Comparison of ENCODE assay signal across 17 cellular contexts in genomic region chr13:49052801-49053200, GRCh38.
DNase-seq lines count a peak whose midpoint lies in the region; ATAC-seq, FAIRE-seq and TF ChIP-seq lines count a peak whose summit lies in the region.
"Had no signal": no experiment of that assay in that cellular context is flagged by ENCODE, and none has a peak within 500 bp of the region (broad histone marks: within the 10 kb centered on the region; RNA-seq: fewer than 3 reads in every experiment).

No MANE protein-coding gene starts in this region.

- peaks cover 16% of the 10 kb centered on the region for H3K4me1 ChIP-seq in foreskin keratinocyte
- H3K4me1 ChIP-seq: Caco-2 had no signal

- H3K27ac Mint-ChIP-seq in endothelial cell (ENCODE audit: unreplicated experiment) = no peak overlapping the region

- no peaks in the 10 kb centered on the region for H3K4me1 Mint-ChIP-seq in endothelial cell (ENCODE audit: unreplicated experiment)

- DNase-seq in HT1080 (ENCODE audit: low read depth) (peak; percentile 38), SW480 (ENCODE audit: low spot score) (peak; percentile 92), foreskin keratinocyte (peak; percentile 38 to 67), urothelium cell line (ENCODE audit: low spot score) (peak; percentile 5), endothelial cell (ENCODE audit: low spot score) (no peak)
- DNase-seq: ACHN, Caco-2, DMS53, H9, NCI-H1048, NCI-H146, NCI-H2081, NCI-H510A treated with DMSO at 0.1 percent for 48 hours had no signal

- no peak for TF ChIP-seq CTCF in foreskin keratinocyte (conservative IDR thresholded peaks at IDR 0.05)
- no peak for TF ChIP-seq CTCF in endothelial cell (IDR thresholded peaks at IDR 0.05; ENCODE audit: unreplicated experiment)

- ATAC-seq in foreskin keratinocyte = peak; percentile 64
- ATAC-seq in HG02981 (IDR thresholded peaks at IDR 0.05; ENCODE audit: unreplicated experiment) = no peak
- no peak for ATAC-seq in HG03378 (IDR thresholded peaks at IDR 0.05; ENCODE audit: unreplicated experiment)
- ATAC-seq: Panc1 had no signal

- no peaks in the 10 kb centered on the region for H3K27me3 ChIP-seq in foreskin keratinocyte

- FAIRE-seq in urothelium cell line (lab: Jason Lieb, UNC) = no peak

- H3K27me3 Mint-ChIP-seq in endothelial cell (ENCODE audit: unreplicated experiment) = no peaks in the 10 kb centered on the region

- peak overlapping the region; percentile 46 for H3K27ac ChIP-seq in foreskin keratinocyte
- H3K27ac ChIP-seq: HL-60 had no signal

- no peak overlapping the region for H3K4me3 Mint-ChIP-seq in endothelial cell (ENCODE audit: unreplicated experiment)
- H3K4me3 Mint-ChIP-seq: H9 had no signal

- no peaks in the 10 kb centered on the region for H3K9me3 Mint-ChIP-seq in endothelial cell (ENCODE audit: unreplicated experiment)

- no peaks in the 10 kb centered on the region for H3K36me3 Mint-ChIP-seq in endothelial cell (ENCODE audit: low read depth, unreplicated experiment)
